Comparison of ENCODE assay signal across 9 cellular contexts in genomic region chr6:99152345-99152643, GRCh38.
"Had no signal": no experiment of that assay in that cellular context is flagged by ENCODE, and none has a peak within 500 bp of the region (broad histone marks: within the 10 kb centered on the region; RNA-seq: fewer than 3 reads in every experiment).

No MANE protein-coding gene starts in this region.

- H3K4me1 ChIP-seq: esophagus muscularis mucosa, lower lobe of right lung, tibial artery had no signal

- H3K4me3 ChIP-seq: coronary artery, esophagus muscularis mucosa, hepatocyte, lower lobe of right lung, tibial artery had no signal

- H3K27ac ChIP-seq: coronary artery, esophagus muscularis mucosa, hepatocyte, lower lobe of right lung, tibial artery had no signal

- H3K4me2 ChIP-seq: hepatocyte had no signal

- H3K27me3 ChIP-seq: hepatocyte had no signal

- DNase-seq: activated CD8-positive, alpha-beta memory T cell treated with anti-CD3 and anti-CD28 coated beads, Interleukin-2, amount 50 U/mL, for 4 hours; activated T-cell treated with anti-CD3 and anti-CD28 coated beads, Interleukin-2, amount 50 U/mL, for 4 hours; immature natural killer cell; naive B cell; tibial artery had no signal

- H3K79me2 ChIP-seq: hepatocyte had no signal

- H2AFZ ChIP-seq: hepatocyte had no signal

- H3K36me3 ChIP-seq: esophagus muscularis mucosa, lower lobe of right lung, tibial artery had no signal
